8 cellular contexts compared by ENCODE assay signal in the genomic region with DNA sequence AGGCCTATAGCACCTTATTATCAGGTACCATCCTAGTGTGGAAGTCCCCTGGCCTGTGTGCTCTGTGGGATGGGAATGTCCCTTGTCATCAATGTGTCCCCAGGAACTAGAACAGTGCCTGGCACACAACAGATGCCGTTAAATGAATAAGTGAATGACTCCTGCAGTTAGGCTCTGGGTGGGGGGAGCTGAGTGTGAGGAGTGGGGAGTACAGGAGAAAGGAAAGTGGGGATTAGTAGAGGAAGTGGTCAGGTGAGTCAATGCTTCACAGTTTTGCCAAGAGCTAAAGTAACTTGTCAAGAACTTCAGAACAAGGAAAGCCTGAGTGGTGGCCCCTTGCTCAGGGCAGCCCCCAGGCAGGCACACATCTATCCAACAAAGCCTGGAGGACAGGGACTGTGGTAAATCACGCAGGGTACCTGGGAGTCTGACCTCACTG.
A peak's percentile ranks its signal among the peaks of the same experiment; 100 is the strongest.
DNase-seq lines count a peak whose midpoint lies in the region; ATAC-seq lines count a peak whose summit lies in the region.

No MANE protein-coding gene starts in this region.

- DNase-seq in activated T-cell treated with anti-CD3 and anti-CD28 coated beads for 24 hours (ENCODE audit: low read depth) (peak; percentile 79), NCI-H226 (peak; percentile 42), amniotic epithelial cell (ENCODE audit: low read depth) (peak; percentile 54), NCI-H526 (lab: John Stamatoyannopoulos, UW) (no peak), LoVo (ENCODE audit: low spot score) (no peak)
- no peak for DNase-seq in activated T-cell treated with anti-CD3 and anti-CD28 coated beads, Interleukin-2, amount 50 U/mL, for 1 hour
- peak; percentile 60 to 80 for DNase-seq in stimulated activated CD4-positive, alpha-beta T cell treated with anti-CD3 and anti-CD28 coated beads, Interleukin-4, amount 100 ng/mL, for 4 hours

- ATAC-seq in GM19328 (IDR thresholded peaks at IDR 0.05; ENCODE audit: unreplicated experiment), result no peak

Comparison
In these comparisons a context has a peak if more than half of its experiments do, and no peak if none do; other contexts are left out.
1. DNase-seq: peak in activated T-cell treated with anti-CD3 and anti-CD28 coated beads for 24 hours (single experiment), NCI-H226 (single experiment), amniotic epithelial cell (single experiment) and stimulated activated CD4-positive, alpha-beta T cell treated with anti-CD3 and anti-CD28 coated beads, Interleukin-4, amount 100 ng/mL, for 4 hours (2 of 2); none in activated T-cell treated with anti-CD3 and anti-CD28 coated beads, Interleukin-2, amount 50 U/mL, for 1 hour (single experiment), NCI-H526 (0 of 2) and LoVo (single experiment).